Comparison of ENCODE assay signal across 9 cellular contexts in the genomic region with DNA sequence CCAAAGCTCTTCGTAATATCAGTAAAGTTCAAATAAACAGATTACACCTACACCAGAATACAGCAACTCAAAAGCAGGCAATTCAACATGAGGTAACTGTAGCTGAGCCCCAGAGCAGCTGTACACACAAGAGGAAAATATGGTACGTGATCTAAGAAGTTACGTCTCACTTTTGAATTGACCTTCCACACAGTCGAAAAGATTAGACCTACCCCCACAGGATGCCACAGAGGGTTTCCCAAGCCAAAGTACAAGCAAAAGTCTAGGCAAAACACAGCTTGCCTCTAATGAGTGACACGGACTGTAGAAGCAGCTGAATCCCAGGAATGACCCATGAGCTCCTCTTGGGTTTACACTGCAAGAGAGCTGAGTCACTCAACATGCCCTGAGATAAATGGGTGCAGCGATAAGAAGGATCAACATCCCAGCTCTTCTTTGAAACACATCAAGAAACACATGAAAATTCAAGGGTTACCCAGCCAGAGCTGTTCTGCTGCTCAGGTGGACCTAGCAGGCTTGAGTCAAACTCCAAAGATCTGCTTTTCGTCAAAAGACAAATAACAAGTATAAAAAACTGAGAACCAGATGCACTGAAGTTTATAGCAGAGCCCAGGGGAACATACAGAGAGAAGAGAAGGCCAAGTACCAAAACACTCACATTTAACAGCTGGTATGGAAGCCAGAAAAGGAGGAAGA. TPM values are rescaled to one million over a fixed set of nuclear protein-coding genes. Genes with fewer than 3 reads are reported as not detected.
A peak's percentile ranks its signal among the peaks of the same experiment; 100 is the strongest.
DNase-seq lines count a peak whose midpoint lies in the region; ATAC-seq and TF ChIP-seq lines count a peak whose summit lies in the region.
"Had no signal": no experiment of that assay in that cellular context is flagged by ENCODE, and none has a peak within 500 bp of the region (broad histone marks: within the 10 kb centered on the region; RNA-seq: fewer than 3 reads in every experiment).

No MANE protein-coding gene starts in this region.

- H3K27me3 ChIP-seq in upper lobe of right lung: no peaks in the 10 kb centered on the region

- ATAC-seq in upper lobe of right lung: no peak

- H3K36me3 Mint-ChIP-seq in T-helper 1 cell treated with Interleukin-12 subunit alpha and Interleukin-12 subunit beta and Interleukin-4 antibody, amounts not matched to agents 30 μg/mL and 1 μg/mL, for 36 hours (ENCODE audit: low read depth): peaks cover 18% of the 10 kb centered on the region

- H3K4me3 Mint-ChIP-seq in T-helper 1 cell treated with Interleukin-12 subunit alpha and Interleukin-12 subunit beta and Interleukin-4 antibody, amounts not matched to agents 30 μg/mL and 1 μg/mL, for 36 hours: peak overlapping the region; percentile 35

- peaks cover 50% of the 10 kb centered on the region for H3K4me1 ChIP-seq in mesodermal cell (ENCODE audit: control insufficient read depth, insufficient read depth, low read length, poor library complexity, severe bottlenecking)
- peaks cover 64% of the 10 kb centered on the region for H3K4me1 ChIP-seq in upper lobe of right lung

- intact Hi-C loops in upper lobe of right lung (cut with DNase I): no loop called here

- no peaks in the 10 kb centered on the region for H3K9me3 ChIP-seq in mesodermal cell (ENCODE audit: control insufficient read depth, low read length)
- no peaks in the 10 kb centered on the region for H3K9me3 ChIP-seq in upper lobe of right lung

- H3K27me3 Mint-ChIP-seq in T-helper 1 cell treated with Interleukin-12 subunit alpha and Interleukin-12 subunit beta and Interleukin-4 antibody, amounts not matched to agents 30 μg/mL and 1 μg/mL, for 36 hours (ENCODE audit: low read depth): no peaks in the 10 kb centered on the region

- WGBS in mesodermal cell (ENCODE audit: insufficient coverage in 2 of 2), 2 experiments: 89 to 100% methylated on average over 2 to 6 of the region's 7 CpGs

- DNase-seq in T-helper 1 cell (no peak), cardiac fibroblast (ENCODE audit: low read depth in 2 of 2) (peak; percentile 93), upper lobe of right lung (no peak), NCI-H2227 (lab: John Stamatoyannopoulos, UW; ENCODE audit: unreplicated experiment) (no peak), substantia nigra (lab: John Stamatoyannopoulos, UW) (no peak)
- no peak for DNase-seq in stimulated activated CD4-positive, alpha-beta T cell treated with anti-CD3 and anti-CD28 coated beads, Interleukin-4, amount 100 ng/mL, for 4 hours
- DNase-seq: stimulated activated CD4-positive, alpha-beta T cell treated with anti-CD3 and anti-CD28 coated beads, Interleukin-4, amount 100 ng/mL, for 24 hours had no signal

- H3K4me1 Mint-ChIP-seq in T-helper 1 cell treated with Interleukin-12 subunit alpha and Interleukin-12 subunit beta and Interleukin-4 antibody, amounts not matched to agents 30 μg/mL and 1 μg/mL, for 36 hours (ENCODE audit: low read depth): peaks cover 40% of the 10 kb centered on the region

- H3K4me3 ChIP-seq in cardiac fibroblast (replicated peaks in 1 of 2; ENCODE audit: low read depth in 2 of 2, low read length in 2 of 2) (peak overlapping the region in 1 of 2 donors; percentile 11), mesodermal cell (ENCODE audit: extremely low read depth, insufficient read depth, low read length, poor library complexity, severe bottlenecking) (no peak overlapping the region), upper lobe of right lung (no peak overlapping the region)

- peak overlapping the region; percentile 85 for H3K27ac Mint-ChIP-seq in T-helper 1 cell treated with Interleukin-12 subunit alpha and Interleukin-12 subunit beta and Interleukin-4 antibody, amounts not matched to agents 30 μg/mL and 1 μg/mL, for 36 hours

- no peak for TF ChIP-seq CTCF in cardiac fibroblast (IDR thresholded peaks at IDR 0.05; ENCODE audit: low read depth, low read length)
- TF ChIP-seq CTCF in upper lobe of right lung (IDR thresholded peaks at IDR 0.05): no peak

- peak overlapping the region; percentile 92 for H3K27ac ChIP-seq in mesodermal cell (ENCODE audit: low read depth, low read length, severe bottlenecking)
- peak overlapping the region; percentile 67 for H3K27ac ChIP-seq in upper lobe of right lung
- no peak overlapping the region for H3K27ac ChIP-seq in substantia nigra (ENCODE audit: low read depth, low read length, poor library complexity, severe bottlenecking)

- no peaks in the 10 kb centered on the region for H3K9me3 Mint-ChIP-seq in T-helper 1 cell treated with Interleukin-12 subunit alpha and Interleukin-12 subunit beta and Interleukin-4 antibody, amounts not matched to agents 30 μg/mL and 1 μg/mL, for 36 hours

- H3K36me3 ChIP-seq in mesodermal cell (ENCODE audit: control insufficient read depth, insufficient read depth, low read length): peaks cover 18% of the 10 kb centered on the region
- H3K36me3 ChIP-seq in upper lobe of right lung: no peaks in the 10 kb centered on the region

RNA-seq across cellular contexts. Expression of gene CREB3L2, which starts 9.7 kb away (rescaled TPM):
- 40.4 TPM for polyA plus RNA-seq in mesodermal cell (2013, experiment 1 of 2)
- polyA plus RNA-seq in mesodermal cell (2013, experiment 2 of 2): 40.1 TPM
- 61.8 TPM for total RNA-seq in upper lobe of right lung

Comparison
In these comparisons a context has a peak if more than half of its experiments do, and no peak if none do; other contexts are left out.
1. DNase-seq: peak in cardiac fibroblast (2 of 2); none in T-helper 1 cell (0 of 5), upper lobe of right lung (single experiment), NCI-H2227 (single experiment), substantia nigra (0 of 49) and stimulated activated CD4-positive, alpha-beta T cell treated with anti-CD3 and anti-CD28 coated beads, Interleukin-4, amount 100 ng/mL, for 4 hours (0 of 2).